1 cellular context compared by ENCODE assay signal in genomic region chr14:75457648-75458165, GRCh38.
TF ChIP-seq lines count a peak whose summit lies in the region.

No MANE protein-coding gene starts in this region.

TF ChIP-seq in WTC11, 78 proteins besides CTCF, POLR2A, EP300 and RAD21 (continued from another document):
- TF ChIP-seq STAT6 (CRISPR knock-in tag; conservative IDR thresholded peaks at IDR 0.05; ENCODE audit: low read depth) (no peak), E2F5 (CRISPR knock-in tag; IDR thresholded peaks at IDR 0.05) (no peak), OVOL2 (CRISPR knock-in tag; IDR thresholded peaks at IDR 0.05; ENCODE audit: borderline replicate concordance) (no peak)
